ENCODE assay signal across 1 cellular context in genomic region chr1:228370439-228370940, GRCh38.
TF ChIP-seq lines count a peak whose summit lies in the region.

No MANE protein-coding gene starts in this region.

TF ChIP-seq in K562, 482 proteins besides CTCF, POLR2A, EP300 and RAD21:
- TF ChIP-seq PHTF2 (CRISPR knock-in tag; IDR thresholded peaks at IDR 0.05): no peak
- 0 out of 2 replicates have a peak, but pooled peaks have one; percentile 17 for TF ChIP-seq ZNF41 (CRISPR knock-in tag; conservative IDR thresholded peaks at IDR 0.05)
- TF ChIP-seq, protein P1, sequence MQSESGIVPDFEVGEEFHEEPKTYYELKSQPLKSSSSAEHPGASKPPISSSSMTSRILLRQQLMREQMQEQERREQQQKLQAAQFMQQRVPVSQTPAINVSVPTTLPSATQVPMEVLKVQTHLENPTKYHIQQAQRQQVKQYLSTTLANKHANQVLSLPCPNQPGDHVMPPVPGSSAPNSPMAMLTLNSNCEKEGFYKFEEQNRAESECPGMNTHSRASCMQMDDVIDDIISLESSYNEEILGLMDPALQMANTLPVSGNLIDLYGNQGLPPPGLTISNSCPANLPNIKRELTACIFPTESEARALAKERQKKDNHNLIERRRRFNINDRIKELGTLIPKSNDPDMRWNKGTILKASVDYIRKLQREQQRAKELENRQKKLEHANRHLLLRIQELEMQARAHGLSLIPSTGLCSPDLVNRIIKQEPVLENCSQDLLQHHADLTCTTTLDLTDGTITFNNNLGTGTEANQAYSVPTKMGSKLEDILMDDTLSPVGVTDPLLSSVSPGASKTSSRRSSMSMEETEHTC (IDR thresholded peaks at IDR 0.05): no peak
- peak; percentile 63; the same call in 1 of the 2 replicates for TF ChIP-seq NR4A1 (CRISPR knock-in tag; IDR thresholded peaks at IDR 0.05)
- TF ChIP-seq NR4A1 (tag; IDR thresholded peaks at IDR 0.05): no peak
- TF ChIP-seq C11orf30 (IDR thresholded peaks at IDR 0.05; ENCODE audit: low read depth): no peak
- TF ChIP-seq, protein P2, sequence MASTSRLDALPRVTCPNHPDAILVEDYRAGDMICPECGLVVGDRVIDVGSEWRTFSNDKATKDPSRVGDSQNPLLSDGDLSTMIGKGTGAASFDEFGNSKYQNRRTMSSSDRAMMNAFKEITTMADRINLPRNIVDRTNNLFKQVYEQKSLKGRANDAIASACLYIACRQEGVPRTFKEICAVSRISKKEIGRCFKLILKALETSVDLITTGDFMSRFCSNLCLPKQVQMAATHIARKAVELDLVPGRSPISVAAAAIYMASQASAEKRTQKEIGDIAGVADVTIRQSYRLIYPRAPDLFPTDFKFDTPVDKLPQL (IDR thresholded peaks at IDR 0.05; ENCODE audit: extremely low read depth, insufficient read length): no peak
- TF ChIP-seq ZNF592 (IDR thresholded peaks at IDR 0.05): peak; percentile 31
- TF ChIP-seq TBL1XR1 (IDR thresholded peaks at IDR 0.05; ENCODE audit: low read length in 2 of 2): no peak
- TF ChIP-seq FOXA3 (CRISPR knock-in tag; conservative IDR thresholded peaks at IDR 0.05 in 1 of 2, IDR thresholded peaks at IDR 0.05 in 1 of 2): no peak
- no peak for TF ChIP-seq ZKSCAN3 (CRISPR knock-in tag; IDR thresholded peaks at IDR 0.05)
- no peak for TF ChIP-seq RBM17 (IDR thresholded peaks at IDR 0.05; ENCODE audit: borderline replicate concordance, low read depth, low read length)
- no peak for TF ChIP-seq SREBF1 (IDR thresholded peaks at IDR 0.05; ENCODE audit: borderline replicate concordance, low read depth, low read length)
- TF ChIP-seq STAT5B (CRISPR knock-in tag; IDR thresholded peaks at IDR 0.05): no peak
- TF ChIP-seq, protein P3, sequence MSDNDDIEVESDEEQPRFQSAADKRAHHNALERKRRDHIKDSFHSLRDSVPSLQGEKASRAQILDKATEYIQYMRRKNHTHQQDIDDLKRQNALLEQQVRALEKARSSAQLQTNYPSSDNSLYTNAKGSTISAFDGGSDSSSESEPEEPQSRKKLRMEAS (CRISPR knock-in tag; IDR thresholded peaks at IDR 0.05): 0 out of 2 replicates have a peak, but pooled peaks have one; percentile 6
- peak; percentile 30; the same call in 1 of the 2 replicates for TF ChIP-seq STAG1 (CRISPR knock-in tag; IDR thresholded peaks at IDR 0.05; ENCODE audit: borderline replicate concordance)
- TF ChIP-seq RBM15 (IDR thresholded peaks at IDR 0.05; ENCODE audit: insufficient read depth, low read length): no peak
- TF ChIP-seq ARID3B (CRISPR knock-in tag; IDR thresholded peaks at IDR 0.05; ENCODE audit: borderline replicate concordance): 0 out of 2 replicates have a peak, but pooled peaks have one; percentile 34
- TF ChIP-seq HIVEP1 (CRISPR knock-in tag; IDR thresholded peaks at IDR 0.05): peak; percentile 61; the same call in 1 of the 2 replicates
- no peak for TF ChIP-seq WHSC1 (IDR thresholded peaks at IDR 0.05; ENCODE audit: low read length)
- peak; percentile 47; the same call in 1 of the 2 replicates for TF ChIP-seq RBFOX2 (IDR thresholded peaks at IDR 0.05; ENCODE audit: low read depth, low read length)
- peak; percentile 82; the same call in 1 of the 2 replicates for TF ChIP-seq NR2C2 (CRISPR knock-in tag; IDR thresholded peaks at IDR 0.05)
- TF ChIP-seq NR2C2 (tag; IDR thresholded peaks at IDR 0.05): peak; percentile 85
- TF ChIP-seq SIN3A (IDR thresholded peaks at IDR 0.05; ENCODE audit: borderline replicate concordance in 2 of 2, control insufficient read depth in 1 of 2, low read depth in 2 of 2, low read length in 2 of 2): no peak
- no peak for TF ChIP-seq PTBP1 (IDR thresholded peaks at IDR 0.05; ENCODE audit: low read depth, low read length)
- TF ChIP-seq, protein P4, sequence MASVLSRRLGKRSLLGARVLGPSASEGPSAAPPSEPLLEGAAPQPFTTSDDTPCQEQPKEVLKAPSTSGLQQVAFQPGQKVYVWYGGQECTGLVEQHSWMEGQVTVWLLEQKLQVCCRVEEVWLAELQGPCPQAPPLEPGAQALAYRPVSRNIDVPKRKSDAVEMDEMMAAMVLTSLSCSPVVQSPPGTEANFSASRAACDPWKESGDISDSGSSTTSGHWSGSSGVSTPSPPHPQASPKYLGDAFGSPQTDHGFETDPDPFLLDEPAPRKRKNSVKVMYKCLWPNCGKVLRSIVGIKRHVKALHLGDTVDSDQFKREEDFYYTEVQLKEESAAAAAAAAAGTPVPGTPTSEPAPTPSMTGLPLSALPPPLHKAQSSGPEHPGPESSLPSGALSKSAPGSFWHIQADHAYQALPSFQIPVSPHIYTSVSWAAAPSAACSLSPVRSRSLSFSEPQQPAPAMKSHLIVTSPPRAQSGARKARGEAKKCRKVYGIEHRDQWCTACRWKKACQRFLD (CRISPR knock-in tag; IDR thresholded peaks at IDR 0.05): no peak
- no peak for TF ChIP-seq SRF (CRISPR knock-in tag; IDR thresholded peaks at IDR 0.05)
- TF ChIP-seq ZNF175 (CRISPR knock-in tag; IDR thresholded peaks at IDR 0.05; ENCODE audit: low read depth): 0 out of 2 replicates have a peak, but pooled peaks have one; percentile 42
- TF ChIP-seq SMAD2 (IDR thresholded peaks at IDR 0.05; ENCODE audit: low read depth, low read length): no peak
- TF ChIP-seq ZKSCAN1 (IDR thresholded peaks at IDR 0.05; ENCODE audit: low read depth, low read length): no peak
- 0 out of 2 replicates have a peak, but pooled peaks have one; percentile 22 for TF ChIP-seq ZNF449 (CRISPR knock-in tag; IDR thresholded peaks at IDR 0.05)
- TF ChIP-seq ZFX (CRISPR knock-in tag; IDR thresholded peaks at IDR 0.05): 0 out of 2 replicates have a peak, but pooled peaks have one; percentile 8
- no peak for TF ChIP-seq CHCHD3 (CRISPR knock-in tag; IDR thresholded peaks at IDR 0.05)
- TF ChIP-seq ZBTB7A (IDR thresholded peaks at IDR 0.05; ENCODE audit: borderline replicate concordance, control insufficient read depth, low read depth, low read length): peak; percentile 57
- TF ChIP-seq ATF2 (CRISPR knock-in tag; IDR thresholded peaks at IDR 0.05): no peak
- TF ChIP-seq ZNF165 (CRISPR knock-in tag; IDR thresholded peaks at IDR 0.05; ENCODE audit: borderline replicate concordance): 0 out of 2 replicates have a peak, but pooled peaks have one; percentile 14
- no peak for TF ChIP-seq STAT6 (CRISPR knock-in tag; IDR thresholded peaks at IDR 0.05)
- TF ChIP-seq, protein P5, sequence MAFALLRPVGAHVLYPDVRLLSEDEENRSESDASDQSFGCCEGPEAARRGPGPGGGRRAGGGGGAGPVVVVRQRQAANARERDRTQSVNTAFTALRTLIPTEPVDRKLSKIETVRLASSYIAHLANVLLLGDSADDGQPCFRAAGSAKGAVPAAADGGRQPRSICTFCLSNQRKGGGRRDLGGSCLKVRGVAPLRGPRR (CRISPR knock-in tag; IDR thresholded peaks at IDR 0.05): 0 out of 2 replicates have a peak, but pooled peaks have one; percentile 66
- no peak for TF ChIP-seq KAT7 (CRISPR knock-in tag; IDR thresholded peaks at IDR 0.05; ENCODE audit: borderline replicate concordance)
- TF ChIP-seq, protein P6, sequence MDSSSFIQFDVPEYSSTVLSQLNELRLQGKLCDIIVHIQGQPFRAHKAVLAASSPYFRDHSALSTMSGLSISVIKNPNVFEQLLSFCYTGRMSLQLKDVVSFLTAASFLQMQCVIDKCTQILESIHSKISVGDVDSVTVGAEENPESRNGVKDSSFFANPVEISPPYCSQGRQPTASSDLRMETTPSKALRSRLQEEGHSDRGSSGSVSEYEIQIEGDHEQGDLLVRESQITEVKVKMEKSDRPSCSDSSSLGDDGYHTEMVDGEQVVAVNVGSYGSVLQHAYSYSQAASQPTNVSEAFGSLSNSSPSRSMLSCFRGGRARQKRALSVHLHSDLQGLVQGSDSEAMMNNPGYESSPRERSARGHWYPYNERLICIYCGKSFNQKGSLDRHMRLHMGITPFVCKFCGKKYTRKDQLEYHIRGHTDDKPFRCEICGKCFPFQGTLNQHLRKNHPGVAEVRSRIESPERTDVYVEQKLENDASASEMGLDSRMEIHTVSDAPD (CRISPR knock-in tag; IDR thresholded peaks at IDR 0.05): no peak
- TF ChIP-seq ERF (CRISPR knock-in tag; IDR thresholded peaks at IDR 0.05): 0 out of 2 replicates have a peak, but pooled peaks have one; percentile 9
- peak; percentile 92 for TF ChIP-seq NR2C1 (IDR thresholded peaks at IDR 0.05)
- TF ChIP-seq NR2C1 (tag; IDR thresholded peaks at IDR 0.05): peak; percentile 95
- 0 out of 2 replicates have a peak, but pooled peaks have one; percentile 28 for TF ChIP-seq KLF6 (CRISPR knock-in tag; IDR thresholded peaks at IDR 0.05; ENCODE audit: borderline replicate concordance)
- no peak for TF ChIP-seq HNRNPK (IDR thresholded peaks at IDR 0.05; ENCODE audit: low read depth, low read length, poor library complexity, severe bottlenecking)
- TF ChIP-seq DMBX1 (CRISPR knock-in tag; IDR thresholded peaks at IDR 0.05; ENCODE audit: borderline replicate concordance): peak; percentile 7; the same call in 1 of the 2 replicates
- no peak for TF ChIP-seq NR2F6 (CRISPR knock-in tag; IDR thresholded peaks at IDR 0.05)
- TF ChIP-seq ESRRB (CRISPR knock-in tag; IDR thresholded peaks at IDR 0.05; ENCODE audit: borderline replicate concordance): no peak
- peak; percentile 32; the same call in 1 of the 2 replicates for TF ChIP-seq CXXC5 (CRISPR knock-in tag; IDR thresholded peaks at IDR 0.05)
- TF ChIP-seq ZNF668 (CRISPR knock-in tag; IDR thresholded peaks at IDR 0.05): 0 out of 2 replicates have a peak, but pooled peaks have one; percentile 19
TF ChIP-seq in K562: peak in this region for 21.
